Comparison of ENCODE assay signal across 2 cellular contexts in genomic region chr5:122392224-122392623, GRCh38.
TF ChIP-seq lines count a peak whose summit lies in the region.

No MANE protein-coding gene starts in this region.

TF ChIP-seq in GM23338, 12 proteins besides CTCF, POLR2A, EP300 and RAD21:
- TF ChIP-seq EZH2 (IDR thresholded peaks at IDR 0.05; ENCODE audit: low read depth, unreplicated experiment), result no peak
TF ChIP-seq in GM23338: peak in this region for 0.

TF ChIP-seq in IMR-90, 13 proteins besides CTCF, POLR2A, EP300 and RAD21:
- TF ChIP-seq MAZ (IDR thresholded peaks at IDR 0.05; ENCODE audit: borderline replicate concordance, low read depth, low read length) (no peak), ELK1 (IDR thresholded peaks at IDR 0.05; ENCODE audit: borderline replicate concordance, low read depth, low read length) (no peak), SMC3 (IDR thresholded peaks at IDR 0.05; ENCODE audit: low read depth, low read length) (no peak), RFX5 (IDR thresholded peaks at IDR 0.05; ENCODE audit: low read depth, low read length) (no peak), RCOR1 (IDR thresholded peaks at IDR 0.05; ENCODE audit: insufficient replicate concordance, low read length) (no peak)
TF ChIP-seq in IMR-90: peak in this region for 0.
